8 cellular contexts compared by ENCODE assay signal in the genomic region with DNA sequence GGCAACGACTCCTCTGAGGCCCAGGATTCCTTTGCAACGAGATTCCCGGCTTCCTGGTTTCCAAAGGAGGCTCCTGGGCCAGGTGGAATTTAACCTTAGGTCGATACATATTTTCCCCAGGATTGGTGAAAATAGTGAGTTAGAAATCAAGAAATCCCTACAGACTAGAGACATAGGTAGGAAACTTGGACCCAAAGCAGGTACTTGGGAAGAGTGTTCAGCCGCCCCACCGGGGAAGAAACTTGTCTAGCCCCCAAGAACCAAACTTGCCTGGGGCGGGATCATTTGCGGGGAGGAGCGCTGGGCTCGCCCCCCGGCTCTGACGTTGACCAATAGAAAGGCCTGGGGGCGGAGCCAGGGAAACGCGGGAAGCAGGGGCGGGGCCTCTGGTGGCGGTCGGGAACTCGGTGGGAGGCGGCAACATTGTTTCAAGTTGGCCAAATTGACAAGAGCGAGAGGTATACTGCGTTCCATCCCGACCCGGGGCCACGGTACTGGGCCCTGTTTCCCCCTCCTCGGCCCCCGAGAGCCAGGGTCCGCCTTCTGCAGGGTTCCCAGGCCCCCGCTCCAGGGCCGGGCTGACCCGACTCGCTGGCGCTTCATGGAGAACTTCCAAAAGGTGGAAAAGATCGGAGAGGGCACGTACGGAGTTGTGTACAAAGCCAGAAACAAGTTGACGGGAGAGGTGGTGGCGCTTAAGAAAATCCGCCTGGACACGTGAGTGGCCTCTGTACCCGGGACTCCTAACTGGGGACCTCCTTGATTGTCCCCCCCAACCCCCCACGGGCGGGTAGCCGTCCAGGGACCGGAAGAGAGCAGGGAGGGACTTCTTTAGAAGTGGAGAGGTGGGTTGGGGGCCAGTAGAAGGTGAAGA. TPM values are rescaled to one million over a fixed set of nuclear protein-coding genes. Genes with fewer than 3 reads are reported as not detected.
DNase-seq lines count a peak whose midpoint lies in the region; ATAC-seq, FAIRE-seq and TF ChIP-seq lines count a peak whose summit lies in the region.

Gene CDK2 (plus strand): TSS at position 423 of the 874 bp plus-strand sequence. CDS start 179 bp downstream, at position 602.

- no peak within 1 kb of the TSS for H2BK120ac ChIP-seq in H9 (ENCODE audit: low read depth, low read length, poor library complexity, severe bottlenecking)

- H3K4me1 ChIP-seq in H9 (ENCODE audit: insufficient read depth, low read length): peaks cover 3% of the 10 kb centered on the region; the same call in 1 of the 2 replicates
- peaks cover 5% of the 10 kb centered on the region; the same call in 1 of the 2 replicates for H3K4me1 ChIP-seq in SJCRH30
- H3K4me1 ChIP-seq in foreskin keratinocyte: peaks cover 12% of the 10 kb centered on the region
- peaks cover 26% of the 10 kb centered on the region for H3K4me1 ChIP-seq in neuron (ENCODE audit: insufficient read depth, low read length)

- no peak within 1 kb of the TSS for H4K5ac ChIP-seq in H9 (ENCODE audit: insufficient read length, low read depth, low read length)

- no peak within 1 kb of the TSS for H3K4ac ChIP-seq in H9 (ENCODE audit: low read depth, low read length)

- H3K27ac Mint-ChIP-seq in H9: peak within 1 kb of the TSS; percentile 92 to 98 (median 97)

- H3K9me3 Mint-ChIP-seq in H9: no peaks in the 10 kb centered on the region

- ATAC-seq in foreskin keratinocyte: peak; percentile 91

- no peak within 1 kb of the TSS for H2AFZ ChIP-seq in H9 (ENCODE audit: low read length)
- peak within 1 kb of the TSS; percentile 93 for H2AFZ ChIP-seq in neuron (ENCODE audit: low read depth, low read length)

- H3K9me3 ChIP-seq in H9 (ENCODE audit: control insufficient read depth, low read depth, low read length) (no peaks in the 10 kb centered on the region), SJCRH30 (replicated peaks) (no peaks in the 10 kb centered on the region), neuron (ENCODE audit: low read length) (no peaks in the 10 kb centered on the region)

- H2BK12ac ChIP-seq in H9 (ENCODE audit: insufficient read length, low read depth, low read length): no peak within 1 kb of the TSS

- no peak within 1 kb of the TSS; the same call in 1 of the 2 replicates for H3K14ac ChIP-seq in H9 (ENCODE audit: insufficient read depth, low read length)

- no peak within 1 kb of the TSS for H3T11ph ChIP-seq in H9 (ENCODE audit: low read length)

- H3K23me2 ChIP-seq in H9 (ENCODE audit: insufficient read length, low read depth, low read length, poor library complexity, severe bottlenecking): peaks cover 15% of the 10 kb centered on the region

- H3K4me3 Mint-ChIP-seq in H9: peak within 1 kb of the TSS; percentile 96 to 99

- peaks cover 12% of the 10 kb centered on the region; the same call in 1 of the 2 replicates for H3K36me3 ChIP-seq in SJCRH30
- peaks cover 34% of the 10 kb centered on the region for H3K36me3 ChIP-seq in neuron (ENCODE audit: insufficient read depth, low read length)

- no peak within 1 kb of the TSS for H2BK5ac ChIP-seq in H9 (ENCODE audit: insufficient read length, low read length)

- no peak within 1 kb of the TSS for H3K18ac ChIP-seq in H9 (ENCODE audit: insufficient read length, low read depth, low read length)

- H3K4me1 Mint-ChIP-seq in H9: peaks cover 22 to 28% of the 10 kb centered on the region in 2 experiments

- H3K4me2 ChIP-seq in H9 (ENCODE audit: insufficient read depth, insufficient read length, low read length): peak within 1 kb of the TSS; percentile 93

- H2BK20ac ChIP-seq in H9 (ENCODE audit: low read depth, low read length, poor library complexity, severe bottlenecking): no peak within 1 kb of the TSS

- no peaks in the 10 kb centered on the region for H4K20me1 ChIP-seq in H9 (ENCODE audit: control insufficient read depth, insufficient read depth, insufficient read length)

- DNase-seq in H9 (peak; percentile 95), M059J (ENCODE audit: low read depth) (peak; percentile 86), SJCRH30 (peak; percentile 88 to 90), activated gamma-delta T cell treated with Interleukin-2 at 50 U/mL for 16 hours (peak; percentile 86), foreskin keratinocyte (peak in 1 of 2 donors; percentile 68), stromal cell of bone marrow (ENCODE audit: low read depth) (peak; percentile 64)

- no peak within 1 kb of the TSS for H2AK5ac ChIP-seq in H9 (ENCODE audit: insufficient read length, low read length)

- peak within 1 kb of the TSS; percentile 92 for H3K9ac ChIP-seq in H9 (ENCODE audit: extremely low read depth, insufficient read length, low read length)

- no peak within 1 kb of the TSS for H4K8ac ChIP-seq in H9 (replicated peaks; ENCODE audit: insufficient read length, low read depth, low read length)

- H3K27ac ChIP-seq in H9 (ENCODE audit: insufficient read length, low read depth, low read length) (peak within 1 kb of the TSS; percentile 46), SJCRH30 (peak within 1 kb of the TSS; percentile 73), foreskin keratinocyte (peak within 1 kb of the TSS; percentile 71)

- no peak within 1 kb of the TSS for H3K56ac ChIP-seq in H9 (ENCODE audit: insufficient read length, low read depth, low read length)

- WGBS in H9 (ENCODE audit: extremely low coverage, insufficient read length, low lambda C conversion rate): no CpG with 5 or more reads among the region's 45 CpGs

- no peaks in the 10 kb centered on the region; the same call in 1 of the 2 replicates for H3K79me2 ChIP-seq in H9 (ENCODE audit: insufficient read depth, low read length)

- no peak within 1 kb of the TSS for H3K23ac ChIP-seq in H9 (ENCODE audit: insufficient read length, low read depth, low read length)

- H3K79me1 ChIP-seq in H9 (ENCODE audit: insufficient read depth, low read depth, low read length, poor library complexity, severe bottlenecking): no peaks in the 10 kb centered on the region

- FAIRE-seq in G401.6 (lab: Jason Lieb, UNC): peak; percentile 80

- H3K27me3 Mint-ChIP-seq in H9 (ENCODE audit: low read depth): no peaks in the 10 kb centered on the region

- H3K27me3 ChIP-seq in H9 (ENCODE audit: insufficient read depth, low read length) (no peaks in the 10 kb centered on the region), SJCRH30 (no peaks in the 10 kb centered on the region), foreskin keratinocyte (no peaks in the 10 kb centered on the region), neuron (ENCODE audit: insufficient read depth, low read length) (no peaks in the 10 kb centered on the region)

- H4K91ac ChIP-seq in H9 (ENCODE audit: insufficient read length, low read depth, low read length): no peak within 1 kb of the TSS

- TF ChIP-seq CTCF in H9 (conservative IDR thresholded peaks at IDR 0.05) (no peak), foreskin keratinocyte (conservative IDR thresholded peaks at IDR 0.05) (no peak)

- H3K4me3 ChIP-seq in SJCRH30 (peak within 1 kb of the TSS; percentile 91), neuron (ENCODE audit: low read length) (peak within 1 kb of the TSS; percentile 88)

- peaks cover 14 to 35% (median 35%) of the 10 kb centered on the region in 3 experiments; a peak in 6 of 7 replicates for H3K36me3 Mint-ChIP-seq in H9 (ENCODE audit: insufficient read depth in 1 of 3, low read depth in 3 of 3)

- no peak within 1 kb of the TSS for H2BK15ac ChIP-seq in H9 (ENCODE audit: low read depth, low read length)

RNA-seq across cellular contexts. Expression of gene CDK2, which starts in this region (rescaled TPM):
- 53.1 and 60.8 TPM in 2 replicates for total RNA-seq in H9 (2021)
- total RNA-seq in M059J (2014; rRNA removed; shearing (Covaris generic)): 112 and 148 TPM in 2 replicates
- total RNA-seq in SJCRH30 (2014; rRNA removed; shearing (Covaris generic)): 99.6 and 106 TPM in 2 replicates
- 71.3 and 75.5 TPM in 2 replicates for total RNA-seq in foreskin keratinocyte
- 39.4 and 52.8 TPM in 2 replicates for polyA plus RNA-seq in foreskin keratinocyte
